Comparison of ENCODE assay signal across 8 cellular contexts in genomic region chr1:149928388-149928724, GRCh38. TPM values are rescaled to one million over a fixed set of nuclear protein-coding genes. Genes with fewer than 3 reads are reported as not detected.
DNase-seq lines count a peak whose midpoint lies in the region; FAIRE-seq and TF ChIP-seq lines count a peak whose summit lies in the region.

No MANE protein-coding gene starts in this region.

- H3K36me3 ChIP-seq in astrocyte (ENCODE audit: insufficient read depth, low read length), result peaks cover 28% of the 10 kb centered on the region
- peaks cover 0 to 48% (median 21%) of the 10 kb centered on the region in 4 donors for H3K36me3 ChIP-seq in transverse colon

- H3K27me3 Mint-ChIP-seq in activated naive CD4-positive, alpha-beta T cell treated with anti-CD3 and anti-CD28 coated beads for 36 hours (ENCODE audit: low read depth), result no peaks in the 10 kb centered on the region
- no peaks in the 10 kb centered on the region for H3K27me3 Mint-ChIP-seq in astrocyte (ENCODE audit: low read depth, unreplicated experiment)

- TF ChIP-seq EP300 in transverse colon (IDR thresholded peaks at IDR 0.05; ENCODE audit: low read depth), result no peak

- peaks cover 37% of the 10 kb centered on the region for H4K20me1 ChIP-seq in astrocyte (ENCODE audit: insufficient read depth, low read length)

- peak overlapping the region; percentile 93 for H3K9ac ChIP-seq in astrocyte (ENCODE audit: low read length)

- CTCF ChIA-PET in activated naive CD4-positive, alpha-beta T cell treated with anti-CD3 and anti-CD28 coated beads for 36 hours (lab: Charles Lee), result interaction anchor here (1.0 kb wide), 1 partner anchor 41 kb away, joined by 3 read pairs; a partner anchor contains a TSS

- peaks cover 31% of the 10 kb centered on the region for H3K4me1 ChIP-seq in astrocyte (ENCODE audit: insufficient read depth, low read length)
- peaks cover 20 to 80% (median 49%) of the 10 kb centered on the region in 4 donors for H3K4me1 ChIP-seq in transverse colon

- H3K4me3 ChIP-seq in astrocyte (ENCODE audit: insufficient read depth, low read depth, low read length) (peak overlapping the region; percentile 84), lower leg skin (ENCODE audit: low read depth, poor library complexity, severe bottlenecking) (peak overlapping the region; percentile 69), transverse colon (peak overlapping the region in 3 of 4 donors; percentile 82 to 98 (median 83))

- intact Hi-C loops in activated naive CD4-positive, alpha-beta T cell treated with anti-CD3 and anti-CD28 coated beads for 36 hours (cut with micrococcal nuclease), result loop anchor here (1.0 kb wide), 1 partner anchor 40 kb away; no protein-coding TSS in a partner anchor
- intact Hi-C loops in lower leg skin (cut with DNase I; ENCODE audit: low total_unique reads), result no loop called here
- intact Hi-C loops in transverse colon (cut with DNase I; ENCODE audit: low total_unique reads), result loop anchor here (5.0 kb wide), 1 partner anchor 36 kb away; no protein-coding TSS in a partner anchor

- no peak for FAIRE-seq in astrocyte (lab: Jason Lieb, UNC)

- H3K79me2 ChIP-seq in astrocyte (ENCODE audit: insufficient read depth, low read length), result peaks cover 34% of the 10 kb centered on the region

- TF ChIP-seq POLR2A in lower leg skin (IDR thresholded peaks at IDR 0.05), result no peak
- TF ChIP-seq POLR2A in transverse colon (IDR thresholded peaks at IDR 0.05), result no peak

- no peaks in the 10 kb centered on the region for H3K9me3 Mint-ChIP-seq in activated naive CD4-positive, alpha-beta T cell treated with anti-CD3 and anti-CD28 coated beads for 36 hours
- H3K9me3 Mint-ChIP-seq in astrocyte (ENCODE audit: unreplicated experiment), result peaks cover 2% of the 10 kb centered on the region

- H3K36me3 Mint-ChIP-seq in activated naive CD4-positive, alpha-beta T cell treated with anti-CD3 and anti-CD28 coated beads for 36 hours (ENCODE audit: low read depth), result peaks cover 34% of the 10 kb centered on the region
- H3K36me3 Mint-ChIP-seq in astrocyte (ENCODE audit: low read depth, unreplicated experiment), result peaks cover 41% of the 10 kb centered on the region

- peak overlapping the region; percentile 95 for H3K27ac Mint-ChIP-seq in activated naive CD4-positive, alpha-beta T cell treated with anti-CD3 and anti-CD28 coated beads for 36 hours
- H3K27ac Mint-ChIP-seq in astrocyte (ENCODE audit: unreplicated experiment), result peak overlapping the region; percentile 98

- H3K4me2 ChIP-seq in astrocyte (ENCODE audit: low read length), result peak overlapping the region; percentile 92

- peak overlapping the region; percentile 99 for H3K4me3 Mint-ChIP-seq in activated naive CD4-positive, alpha-beta T cell treated with anti-CD3 and anti-CD28 coated beads for 36 hours
- H3K4me3 Mint-ChIP-seq in astrocyte (ENCODE audit: unreplicated experiment), result peak overlapping the region; percentile 100

- H3K27me3 ChIP-seq in astrocyte (ENCODE audit: insufficient read depth, low read length), result no peaks in the 10 kb centered on the region
- H3K27me3 ChIP-seq in transverse colon, result no peaks in the 10 kb centered on the region

- H3K9me3 ChIP-seq in astrocyte (ENCODE audit: insufficient read depth, low read depth, low read length), result no peaks in the 10 kb centered on the region
- H3K9me3 ChIP-seq in transverse colon, result no peaks in the 10 kb centered on the region

- H3K4me1 Mint-ChIP-seq in activated naive CD4-positive, alpha-beta T cell treated with anti-CD3 and anti-CD28 coated beads for 36 hours (ENCODE audit: low read depth), result peaks cover 45% of the 10 kb centered on the region
- peaks cover 32% of the 10 kb centered on the region for H3K4me1 Mint-ChIP-seq in astrocyte (ENCODE audit: low read depth, unreplicated experiment)

- peak overlapping the region; percentile 88 for H3K27ac ChIP-seq in astrocyte (ENCODE audit: low read depth, low read length)
- H3K27ac ChIP-seq in transverse colon, result peak overlapping the region; percentile 94 to 96 (median 96)

- in situ Hi-C loops in transverse colon (cut with MboI; ENCODE audit: low pct_ligation_motif_present in 1 of 4, low pct_unique_long_range_greater_than_20kb in 1 of 4, low sequenced_read_pairs in 3 of 4), result no loop called here

- 0 to 43% methylated on average over 1 of the region's 1 CpG for WGBS in lower leg skin, 2 donors
- WGBS in transverse colon (ENCODE audit: low coverage in 1 of 2), 2 donors, result 17% methylated on average over 1 of the region's 1 CpG; no CpG with 5 or more reads in 1 of the 2 donors

- no peak for TF ChIP-seq CTCF in astrocyte (IDR thresholded peaks at IDR 0.05; ENCODE audit: insufficient read depth, low read depth, low read length)
- TF ChIP-seq CTCF in lower leg skin (IDR thresholded peaks at IDR 0.05), result no peak
- no peak for TF ChIP-seq CTCF in transverse colon (IDR thresholded peaks at IDR 0.05)

- no peak for DNase-seq in activated naive CD4-positive, alpha-beta T cell treated with anti-CD3 and anti-CD28 coated beads for 36 hours
- DNase-seq in activated naive CD4-positive, alpha-beta T cell treated with anti-CD3 and anti-CD28 coated beads, Interleukin-2, amount 50 U/mL, for 16 hours, result no peak
- DNase-seq in astrocyte (ENCODE audit: low read depth), result no peak
- DNase-seq in lower leg skin (ENCODE audit: low spot score in 2 of 2), result no peak
- no peak for DNase-seq in transverse colon
- DNase-seq in iPS-NIHi7 (ENCODE audit: extremely low spot score), result no peak
- DNase-seq in AG08395 (ENCODE audit: low spot score), result no peak
- no peak for DNase-seq in stimulated activated CD4-positive, alpha-beta T cell treated with anti-CD3 and anti-CD28 coated beads, Interleukin-12 subunit alpha, Interleukin-12 subunit beta, amount 100 ng/mL, for 4 hours

- H2AFZ ChIP-seq in astrocyte (ENCODE audit: low read depth, low read length), result peak overlapping the region; percentile 61

RNA-seq across cellular contexts. Expression of gene SF3B4, which starts 0.8 kb away (rescaled TPM):
- total RNA-seq in activated naive CD4-positive, alpha-beta T cell treated with anti-CD3 and anti-CD28 coated beads for 36 hours, result 10 to 100 TPM; 47.3 to 48.5 TPM
- total RNA-seq in astrocyte, result 73.2 and 74.0 TPM in 2 replicates
- total RNA-seq in lower leg skin, result 10 to 100 TPM; 14.9 to 21.6 (median 18.3) TPM
- 10 to 100 TPM; 32.4 to 78.6 (median 46.2) TPM for total RNA-seq in transverse colon

RNA-seq across cellular contexts. Expression of gene MTMR11, which starts 8.3 kb away (rescaled TPM):
- total RNA-seq in activated naive CD4-positive, alpha-beta T cell treated with anti-CD3 and anti-CD28 coated beads for 36 hours, result under 1 TPM; 0.69 to 0.72 TPM
- total RNA-seq in astrocyte, result 4.0 and 5.0 TPM in 2 replicates
- 10 to 100 TPM; 15.6 to 21.4 (median 19.0) TPM for total RNA-seq in lower leg skin
- 100 to 1,000 TPM; 284 to 483 (median 296) TPM for total RNA-seq in transverse colon

RNA-seq across cellular contexts. Expression of gene SV2A, which starts 10.7 kb away (rescaled TPM):
- total RNA-seq in activated naive CD4-positive, alpha-beta T cell treated with anti-CD3 and anti-CD28 coated beads for 36 hours, result 1 to 10 TPM; 8.2 to 8.6 TPM
- total RNA-seq in astrocyte, result 6.4 and 6.8 TPM in 2 replicates
- 1 to 10 TPM in 1 of 4 donors, under 1 TPM in 3; 0.27 to 1.1 (median 0.55) TPM for total RNA-seq in lower leg skin
- total RNA-seq in transverse colon, result 1 to 10 TPM in 3 of 4 donors, under 1 TPM in 1; 0.40 to 2.5 (median 1.5) TPM

RNA-seq across cellular contexts. Expression of gene BOLA1, which starts 29.0 kb away (rescaled TPM):
- total RNA-seq in activated naive CD4-positive, alpha-beta T cell treated with anti-CD3 and anti-CD28 coated beads for 36 hours, result 10 to 100 TPM; 24.7 to 28.7 TPM
- total RNA-seq in astrocyte (6.1 and 7.0 TPM in 2 replicates), lower leg skin (10 to 100 TPM; 30.6 to 63.0 (median 46.0) TPM), transverse colon (10 to 100 TPM in 3 of 4 donors, 1 to 10 TPM in 1; 7.4 to 61.0 (median 31.5) TPM)

Comparison
In these comparisons a context has a peak if more than half of its experiments do, and no peak if none do; other contexts are left out.
1. RNA of gene MTMR11, which starts 8.3 kb away (total RNA-seq): 284 to 483 TPM in transverse colon; 15.6 to 21.4 TPM in lower leg skin, 4.0 to 5.0 TPM in astrocyte and 0.69 to 0.72 TPM in activated naive CD4-positive, alpha-beta T cell treated with anti-CD3 and anti-CD28 coated beads for 36 hours; every median in the first group is over 10 times any median in the second.
2. Peak in every context shown above with its lines, with median percentiles within 50 percentile points of each other: H3K4me3 ChIP-seq.